ENCODE assay signal across 1 cellular context in the genomic region with DNA sequence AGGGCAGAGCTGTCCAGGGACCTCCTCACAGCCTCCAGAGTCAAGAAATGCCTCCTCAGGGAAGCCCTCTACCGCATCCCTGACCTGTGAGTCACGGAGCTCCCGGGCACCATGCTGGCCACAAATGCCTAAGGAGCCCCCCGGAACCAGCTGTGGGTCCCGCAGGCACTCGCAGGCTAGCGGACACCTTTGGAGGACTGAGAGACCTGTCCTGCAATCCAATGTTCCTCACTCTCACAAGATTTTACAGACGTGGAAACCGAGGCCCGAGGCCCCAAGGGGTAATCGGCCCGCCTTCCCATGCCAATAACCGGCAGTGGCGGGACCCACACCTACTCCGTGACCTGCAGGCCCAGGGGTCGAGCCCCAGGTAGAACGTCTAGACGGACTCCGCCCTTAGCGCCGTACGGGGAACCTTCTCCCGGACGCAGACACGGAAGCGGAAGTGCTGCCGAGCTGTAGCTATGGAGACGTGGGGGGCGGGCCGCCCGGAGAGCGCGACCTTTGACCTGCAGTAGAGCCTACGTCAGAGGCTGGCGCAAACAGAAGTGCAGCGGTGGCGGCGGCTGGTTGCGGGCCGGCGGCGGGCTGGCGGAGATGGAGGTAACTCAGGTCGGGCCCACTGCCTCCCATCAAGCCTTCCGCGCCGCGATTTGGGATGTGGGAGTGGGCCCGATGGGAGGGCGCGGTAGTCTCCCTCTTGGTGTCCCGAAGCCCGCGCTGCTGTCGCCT.
TF ChIP-seq lines count a peak whose summit lies in the region.

A gene with protein sequence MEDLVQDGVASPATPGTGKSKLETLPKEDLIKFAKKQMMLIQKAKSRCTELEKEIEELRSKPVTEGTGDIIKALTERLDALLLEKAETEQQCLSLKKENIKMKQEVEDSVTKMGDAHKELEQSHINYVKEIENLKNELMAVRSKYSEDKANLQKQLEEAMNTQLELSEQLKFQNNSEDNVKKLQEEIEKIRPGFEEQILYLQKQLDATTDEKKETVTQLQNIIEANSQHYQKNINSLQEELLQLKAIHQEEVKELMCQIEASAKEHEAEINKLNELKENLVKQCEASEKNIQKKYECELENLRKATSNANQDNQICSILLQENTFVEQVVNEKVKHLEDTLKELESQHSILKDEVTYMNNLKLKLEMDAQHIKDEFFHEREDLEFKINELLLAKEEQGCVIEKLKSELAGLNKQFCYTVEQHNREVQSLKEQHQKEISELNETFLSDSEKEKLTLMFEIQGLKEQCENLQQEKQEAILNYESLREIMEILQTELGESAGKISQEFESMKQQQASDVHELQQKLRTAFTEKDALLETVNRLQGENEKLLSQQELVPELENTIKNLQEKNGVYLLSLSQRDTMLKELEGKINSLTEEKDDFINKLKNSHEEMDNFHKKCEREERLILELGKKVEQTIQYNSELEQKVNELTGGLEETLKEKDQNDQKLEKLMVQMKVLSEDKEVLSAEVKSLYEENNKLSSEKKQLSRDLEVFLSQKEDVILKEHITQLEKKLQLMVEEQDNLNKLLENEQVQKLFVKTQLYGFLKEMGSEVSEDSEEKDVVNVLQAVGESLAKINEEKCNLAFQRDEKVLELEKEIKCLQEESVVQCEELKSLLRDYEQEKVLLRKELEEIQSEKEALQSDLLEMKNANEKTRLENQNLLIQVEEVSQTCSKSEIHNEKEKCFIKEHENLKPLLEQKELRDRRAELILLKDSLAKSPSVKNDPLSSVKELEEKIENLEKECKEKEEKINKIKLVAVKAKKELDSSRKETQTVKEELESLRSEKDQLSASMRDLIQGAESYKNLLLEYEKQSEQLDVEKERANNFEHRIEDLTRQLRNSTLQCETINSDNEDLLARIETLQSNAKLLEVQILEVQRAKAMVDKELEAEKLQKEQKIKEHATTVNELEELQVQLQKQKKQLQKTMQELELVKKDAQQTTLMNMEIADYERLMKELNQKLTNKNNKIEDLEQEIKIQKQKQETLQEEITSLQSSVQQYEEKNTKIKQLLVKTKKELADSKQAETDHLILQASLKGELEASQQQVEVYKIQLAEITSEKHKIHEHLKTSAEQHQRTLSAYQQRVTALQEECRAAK (N-terminal part only) (plus strand): TSS at position 529 of the 732 bp plus-strand sequence. CDS start 69 bp downstream, at position 598.

TF ChIP-seq in HepG2, 621 proteins besides CTCF, POLR2A, EP300 and RAD21 (continued from another document and continues in another):
- TF ChIP-seq ZXDC (CRISPR knock-in tag; IDR thresholded peaks at IDR 0.05) = peak; percentile 74; the same call in 1 of the 2 replicates
- 0 out of 2 replicates have a peak, but pooled peaks have one; percentile 54 for TF ChIP-seq ZNF296 (CRISPR knock-in tag; conservative IDR thresholded peaks at IDR 0.05)
- TF ChIP-seq, protein P1, sequence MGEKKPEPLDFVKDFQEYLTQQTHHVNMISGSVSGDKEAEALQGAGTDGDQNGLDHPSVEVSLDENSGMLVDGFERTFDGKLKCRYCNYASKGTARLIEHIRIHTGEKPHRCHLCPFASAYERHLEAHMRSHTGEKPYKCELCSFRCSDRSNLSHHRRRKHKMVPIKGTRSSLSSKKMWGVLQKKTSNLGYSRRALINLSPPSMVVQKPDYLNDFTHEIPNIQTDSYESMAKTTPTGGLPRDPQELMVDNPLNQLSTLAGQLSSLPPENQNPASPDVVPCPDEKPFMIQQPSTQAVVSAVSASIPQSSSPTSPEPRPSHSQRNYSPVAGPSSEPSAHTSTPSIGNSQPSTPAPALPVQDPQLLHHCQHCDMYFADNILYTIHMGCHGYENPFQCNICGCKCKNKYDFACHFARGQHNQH (CRISPR knock-in tag; IDR thresholded peaks at IDR 0.05) = peak; percentile 92
- TF ChIP-seq, protein P2, sequence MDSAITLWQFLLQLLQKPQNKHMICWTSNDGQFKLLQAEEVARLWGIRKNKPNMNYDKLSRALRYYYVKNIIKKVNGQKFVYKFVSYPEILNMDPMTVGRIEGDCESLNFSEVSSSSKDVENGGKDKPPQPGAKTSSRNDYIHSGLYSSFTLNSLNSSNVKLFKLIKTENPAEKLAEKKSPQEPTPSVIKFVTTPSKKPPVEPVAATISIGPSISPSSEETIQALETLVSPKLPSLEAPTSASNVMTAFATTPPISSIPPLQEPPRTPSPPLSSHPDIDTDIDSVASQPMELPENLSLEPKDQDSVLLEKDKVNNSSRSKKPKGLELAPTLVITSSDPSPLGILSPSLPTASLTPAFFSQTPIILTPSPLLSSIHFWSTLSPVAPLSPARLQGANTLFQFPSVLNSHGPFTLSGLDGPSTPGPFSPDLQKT (CRISPR knock-in tag; IDR thresholded peaks at IDR 0.05; ENCODE audit: borderline replicate concordance) = no peak
- no peak for TF ChIP-seq KAT7 (CRISPR knock-in tag; IDR thresholded peaks at IDR 0.05; ENCODE audit: borderline replicate concordance)
- TF ChIP-seq ZBTB7B (CRISPR knock-in tag; IDR thresholded peaks at IDR 0.05) = peak; percentile 54; the same call in 1 of the 2 replicates
- TF ChIP-seq TCF12 (IDR thresholded peaks at IDR 0.05) = no peak
- TF ChIP-seq TCF12 (CRISPR knock-in tag; IDR thresholded peaks at IDR 0.05) = peak; percentile 88
- TF ChIP-seq CENPBD1 (CRISPR knock-in tag; IDR thresholded peaks at IDR 0.05; ENCODE audit: borderline replicate concordance, low read depth) = peak; percentile 64; the same call in 1 of the 2 replicates
- no peak; the same call in 1 of the 2 replicates for TF ChIP-seq NFATC3 (CRISPR knock-in tag; IDR thresholded peaks at IDR 0.05)
- TF ChIP-seq ZMYM4 (CRISPR knock-in tag; IDR thresholded peaks at IDR 0.05) = peak; percentile 93
- TF ChIP-seq ZNF414 (CRISPR knock-in tag; IDR thresholded peaks at IDR 0.05) = no peak
- TF ChIP-seq ZNF776 (CRISPR knock-in tag; IDR thresholded peaks at IDR 0.05) = peak; percentile 59; the same call in 1 of the 2 replicates
- TF ChIP-seq, protein P3, sequence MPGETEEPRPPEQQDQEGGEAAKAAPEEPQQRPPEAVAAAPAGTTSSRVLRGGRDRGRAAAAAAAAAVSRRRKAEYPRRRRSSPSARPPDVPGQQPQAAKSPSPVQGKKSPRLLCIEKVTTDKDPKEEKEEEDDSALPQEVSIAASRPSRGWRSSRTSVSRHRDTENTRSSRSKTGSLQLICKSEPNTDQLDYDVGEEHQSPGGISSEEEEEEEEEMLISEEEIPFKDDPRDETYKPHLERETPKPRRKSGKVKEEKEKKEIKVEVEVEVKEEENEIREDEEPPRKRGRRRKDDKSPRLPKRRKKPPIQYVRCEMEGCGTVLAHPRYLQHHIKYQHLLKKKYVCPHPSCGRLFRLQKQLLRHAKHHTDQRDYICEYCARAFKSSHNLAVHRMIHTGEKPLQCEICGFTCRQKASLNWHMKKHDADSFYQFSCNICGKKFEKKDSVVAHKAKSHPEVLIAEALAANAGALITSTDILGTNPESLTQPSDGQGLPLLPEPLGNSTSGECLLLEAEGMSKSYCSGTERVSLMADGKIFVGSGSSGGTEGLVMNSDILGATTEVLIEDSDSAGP (CRISPR knock-in tag; IDR thresholded peaks at IDR 0.05; ENCODE audit: borderline replicate concordance) = peak; percentile 95
- TF ChIP-seq ZNF430 (CRISPR knock-in tag; IDR thresholded peaks at IDR 0.05) = peak; percentile 91
- peak; percentile 81 for TF ChIP-seq ZNF770 (CRISPR knock-in tag; IDR thresholded peaks at IDR 0.05)
- peak; percentile 85; the same call in 1 of the 2 replicates for TF ChIP-seq ZNF709 (CRISPR knock-in tag; IDR thresholded peaks at IDR 0.05)
- TF ChIP-seq POLR2AphosphoS2 (IDR thresholded peaks at IDR 0.05; ENCODE audit: low read depth, low read length) = 0 out of 2 replicates have a peak, but pooled peaks have one; percentile 58
- TF ChIP-seq PAXIP1 (CRISPR knock-in tag; conservative IDR thresholded peaks at IDR 0.05) = peak; percentile 79
- TF ChIP-seq DZIP1 (CRISPR knock-in tag; IDR thresholded peaks at IDR 0.05) = peak; percentile 85; the same call in 1 of the 2 replicates
- peak; percentile 77 for TF ChIP-seq ZFP82 (CRISPR knock-in tag; IDR thresholded peaks at IDR 0.05; ENCODE audit: borderline replicate concordance)
- TF ChIP-seq, protein P4, sequence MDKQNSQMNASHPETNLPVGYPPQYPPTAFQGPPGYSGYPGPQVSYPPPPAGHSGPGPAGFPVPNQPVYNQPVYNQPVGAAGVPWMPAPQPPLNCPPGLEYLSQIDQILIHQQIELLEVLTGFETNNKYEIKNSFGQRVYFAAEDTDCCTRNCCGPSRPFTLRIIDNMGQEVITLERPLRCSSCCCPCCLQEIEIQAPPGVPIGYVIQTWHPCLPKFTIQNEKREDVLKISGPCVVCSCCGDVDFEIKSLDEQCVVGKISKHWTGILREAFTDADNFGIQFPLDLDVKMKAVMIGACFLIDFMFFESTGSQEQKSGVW (CRISPR knock-in tag; IDR thresholded peaks at IDR 0.05; ENCODE audit: borderline replicate concordance) = no peak
- 0 out of 2 replicates have a peak, but pooled peaks have one; percentile 78 for TF ChIP-seq ZNF850 (CRISPR knock-in tag; conservative IDR thresholded peaks at IDR 0.05)
- TF ChIP-seq RAD51 (IDR thresholded peaks at IDR 0.05; ENCODE audit: borderline replicate concordance) = no peak
